Comparison of ENCODE assay signal across 14 cellular contexts in the genomic region with DNA sequence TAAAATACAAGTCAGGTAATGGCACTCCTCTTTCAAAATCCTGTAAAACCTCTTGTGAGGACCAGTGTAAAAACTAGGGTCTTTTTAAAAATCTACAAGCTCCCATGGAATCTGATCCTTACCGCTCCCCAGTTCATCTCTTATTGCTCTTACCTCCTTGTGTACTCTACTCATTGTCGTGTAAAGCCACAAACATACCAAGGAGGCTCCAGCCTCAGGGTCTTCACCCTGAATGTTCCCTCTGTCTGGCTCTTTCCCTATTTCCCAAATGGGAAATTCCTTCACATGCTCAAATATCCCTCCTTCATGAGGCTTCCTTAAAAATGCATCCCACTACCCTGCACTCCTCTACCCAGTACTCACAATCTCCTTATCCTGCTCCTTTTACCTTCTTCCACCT.
DNase-seq lines count a peak whose midpoint lies in the region; ATAC-seq and TF ChIP-seq lines count a peak whose summit lies in the region.
"Had no signal": no experiment of that assay in that cellular context is flagged by ENCODE, and none has a peak within 500 bp of the region (broad histone marks: within the 10 kb centered on the region; RNA-seq: fewer than 3 reads in every experiment).

No MANE protein-coding gene starts in this region.

- H3K4me3 Mint-ChIP-seq in WTC11 (no peak overlapping the region), nephron progenitor cell (no peak overlapping the region)
- H3K4me3 Mint-ChIP-seq: CD8-positive, alpha-beta memory T cell; IgD-negative memory B cell had no signal

- CTCF ChIA-PET in WTC11 (lab: Charles Lee): interaction anchor here (1.0 kb wide), 1 partner anchor 25 kb away, joined by 4 read pairs; no protein-coding TSS in a partner anchor

- ATAC-seq in WTC11 (peak; percentile 98), HG03159 (IDR thresholded peaks at IDR 0.05; ENCODE audit: unreplicated experiment) (no peak)

- no peaks in the 10 kb centered on the region for H3K4me1 ChIP-seq in transverse colon
- H3K4me1 ChIP-seq: BLaER1, Caco-2 had no signal

- POLR2A ChIA-PET in WTC11 (lab: Charles Lee): interaction anchor here (0.5 kb wide), 1 partner anchor 253 kb away, joined by 3 read pairs; no protein-coding TSS in a partner anchor

- DNase-seq in ELF-1 (ENCODE audit: low read depth, low spot score): peak; percentile 35
- no peak for DNase-seq in WTC11 (ENCODE audit: low spot score)
- DNase-seq in iPS DF 19.7 (ENCODE audit: low read depth, low spot score): peak; percentile 17
- DNase-seq in nephron progenitor cell: no peak
- DNase-seq in H4 (ENCODE audit: low spot score): no peak
- no peak for DNase-seq in transverse colon
- DNase-seq: 8988T; AML-193; Caco-2; CD8-positive, alpha-beta memory T cell; KG1 had no signal

- peak overlapping the region; percentile 48 for H3K27ac Mint-ChIP-seq in WTC11
- peak overlapping the region; percentile 57 for H3K27ac Mint-ChIP-seq in nephron progenitor cell
- H3K27ac Mint-ChIP-seq: CD8-positive, alpha-beta memory T cell had no signal

- no peak for TF ChIP-seq CTCF in WTC11 (IDR thresholded peaks at IDR 0.05)
- TF ChIP-seq CTCF in nephron progenitor cell (IDR thresholded peaks at IDR 0.05): no peak
- TF ChIP-seq CTCF in transverse colon (IDR thresholded peaks at IDR 0.05): no peak

- H3K36me3 Mint-ChIP-seq in WTC11 (peaks cover 20% of the 10 kb centered on the region), nephron progenitor cell (ENCODE audit: low read depth) (peaks cover 63% of the 10 kb centered on the region)

- no peak for TF ChIP-seq POLR2A in transverse colon (IDR thresholded peaks at IDR 0.05)

- H3K4me3 ChIP-seq in transverse colon: no peak overlapping the region
- H3K4me3 ChIP-seq: BLaER1 had no signal

- no peaks in the 10 kb centered on the region for H3K27me3 ChIP-seq in transverse colon
- H3K27me3 ChIP-seq: BLaER1 had no signal

- H3K9me3 ChIP-seq in transverse colon: no peaks in the 10 kb centered on the region
- H3K9me3 ChIP-seq: BLaER1, Caco-2 had no signal

- H3K9me3 Mint-ChIP-seq in WTC11 (peaks cover 15% of the 10 kb centered on the region), nephron progenitor cell (peaks cover 12% of the 10 kb centered on the region)
- H3K9me3 Mint-ChIP-seq: IgD-negative memory B cell had no signal

- H3K4me1 Mint-ChIP-seq in WTC11: peaks cover 28% of the 10 kb centered on the region
- H3K4me1 Mint-ChIP-seq in nephron progenitor cell: no peaks in the 10 kb centered on the region
- H3K4me1 Mint-ChIP-seq: CD8-positive, alpha-beta memory T cell had no signal

- TF ChIP-seq EP300 in transverse colon (IDR thresholded peaks at IDR 0.05; ENCODE audit: low read depth): no peak

- in situ Hi-C loops in transverse colon (cut with MboI; ENCODE audit: low pct_ligation_motif_present in 1 of 4, low pct_unique_long_range_greater_than_20kb in 1 of 4, low sequenced_read_pairs in 3 of 4): loop anchor here in 1 of 4 donors (25.0 kb wide), 1 partner anchor 459 kb away; no protein-coding TSS in a partner anchor

- H3K27me3 Mint-ChIP-seq in WTC11 (ENCODE audit: low read depth): no peaks in the 10 kb centered on the region
- no peaks in the 10 kb centered on the region for H3K27me3 Mint-ChIP-seq in nephron progenitor cell (ENCODE audit: low read depth, poor library complexity)
- H3K27me3 Mint-ChIP-seq: CD8-positive, alpha-beta memory T cell; IgD-negative memory B cell had no signal

- 93% methylated on average over 2 of the region's 2 CpGs; no CpG with 5 or more reads in 1 of the 2 donors for WGBS in transverse colon (ENCODE audit: low coverage in 1 of 2), 2 donors

- H3K27ac ChIP-seq in transverse colon: no peak overlapping the region
- H3K27ac ChIP-seq: BLaER1 had no signal

- intact Hi-C loops in transverse colon (cut with DNase I; ENCODE audit: low total_unique reads): no loop called here

- H3K36me3 ChIP-seq in transverse colon: no peaks in the 10 kb centered on the region

TF ChIP-seq in WTC11, 78 proteins besides CTCF, POLR2A, EP300 and RAD21:
- no peak for TF ChIP-seq ZNF416 (CRISPR knock-in tag; IDR thresholded peaks at IDR 0.05)
- TF ChIP-seq NR1H2 (CRISPR knock-in tag; IDR thresholded peaks at IDR 0.05): no peak
- no peak for TF ChIP-seq FOXJ3 (CRISPR knock-in tag; IDR thresholded peaks at IDR 0.05; ENCODE audit: borderline replicate concordance)
- TF ChIP-seq FOXK1 (CRISPR knock-in tag; IDR thresholded peaks at IDR 0.05): no peak
- no peak for TF ChIP-seq PRRX2 (CRISPR knock-in tag; IDR thresholded peaks at IDR 0.05)
- TF ChIP-seq NFATC4 (CRISPR knock-in tag; IDR thresholded peaks at IDR 0.05): no peak

Comparison
In these comparisons a context has a peak if more than half of its experiments do, and no peak if none do; other contexts are left out.
1. DNase-seq: peak in ELF-1 (single experiment) and iPS DF 19.7 (single experiment); none in WTC11 (single experiment), nephron progenitor cell (single experiment), H4 (single experiment) and transverse colon (single experiment).